8 cellular contexts compared by ENCODE assay signal in genomic region chr2:166516712-166517303, GRCh38. TPM values are rescaled to one million over a fixed set of nuclear protein-coding genes. Genes with fewer than 3 reads are reported as not detected.
DNase-seq lines count a peak whose midpoint lies in the region; ATAC-seq and TF ChIP-seq lines count a peak whose summit lies in the region.

No MANE protein-coding gene starts in this region.

- H3K4me1 ChIP-seq in HEK293 (ENCODE audit: control insufficient read depth, insufficient read depth, low read length) (no peaks in the 10 kb centered on the region), gastroesophageal sphincter (peaks cover 0 to 14% (median 0%) of the 10 kb centered on the region in 3 donors), tibial nerve (peaks cover 0 to 4% (median 0%) of the 10 kb centered on the region in 4 donors), gastrocnemius medialis (no peaks in the 10 kb centered on the region)

- TF ChIP-seq CTCF in CD14-positive monocyte (IDR thresholded peaks at IDR 0.05) (peak; percentile 73), HEK293 (tag by site-specific recombination; IDR thresholded peaks at IDR 0.05) (peak; percentile 42; the same call in 1 of the 2 replicates), RWPE1 (conservative IDR thresholded peaks at IDR 0.05; ENCODE audit: low read depth) (peak; percentile 36), gastroesophageal sphincter (IDR thresholded peaks at IDR 0.05) (peak; percentile 9 to 63 (median 46)), tibial nerve (IDR thresholded peaks at IDR 0.05) (peak; percentile 40 to 67 (median 63)), gastrocnemius medialis (IDR thresholded peaks at IDR 0.05 in 4 of 5, conservative IDR thresholded peaks at IDR 0.05 in 1 of 5) (peak in 2 of 5 experiments; percentile 31 to 47)

- no peak for TF ChIP-seq POLR2A in gastroesophageal sphincter (IDR thresholded peaks at IDR 0.05)
- TF ChIP-seq POLR2A in tibial nerve (IDR thresholded peaks at IDR 0.05): no peak
- TF ChIP-seq POLR2A in gastrocnemius medialis (IDR thresholded peaks at IDR 0.05): no peak

- 4 to 5% methylated on average over 2 of the region's 2 CpGs for WGBS in gastroesophageal sphincter (ENCODE audit: low coverage in 1 of 2), 2 donors
- 1 to 7% methylated on average over 2 of the region's 2 CpGs for WGBS in tibial nerve, 2 donors

- CTCF ChIA-PET in HEK293 (lab: Yijun Ruan, JAX) (interaction anchor here (0.6 to 4.9 kb wide), 22 partner anchors 8 to 1808 kb away, joined by 3 to 16 read pairs (median 3); no protein-coding TSS in a partner anchor), RWPE1 (lab: Yijun Ruan, JAX) (interaction anchor here (0.7 to 1.1 kb wide), 3 partner anchors 24 to 394 kb away, joined by 3 read pairs; no protein-coding TSS in a partner anchor)

- no peaks in the 10 kb centered on the region for H3K4me1 Mint-ChIP-seq in CD14-positive monocyte
- H3K4me1 Mint-ChIP-seq in stimulated activated memory B cell treated with anti-CD40 and anti-IgM and Interleukin-4, amounts not matched to agents 10 μg/mL and 1 μg/mL and 100 μg/mL, for 72 hours: no peaks in the 10 kb centered on the region

- POLR2A ChIA-PET in HEK293 (lab: Yijun Ruan, JAX): no interaction called here
- POLR2A ChIA-PET in RWPE1 (lab: Yijun Ruan, JAX; ENCODE audit: low non-redundant PET): no interaction called here

- in situ Hi-C loops in gastrocnemius medialis (cut with MboI; ENCODE audit: low sequenced_read_pairs in 4 of 4): no loop called here

- H3K27ac Mint-ChIP-seq in CD14-positive monocyte: no peak overlapping the region
- H3K27ac Mint-ChIP-seq in stimulated activated memory B cell treated with anti-CD40 and anti-IgM and Interleukin-4, amounts not matched to agents 10 μg/mL and 1 μg/mL and 100 μg/mL, for 72 hours: no peak overlapping the region

- no peak overlapping the region for H3K27ac ChIP-seq in HEK293 (ENCODE audit: extremely low read depth, low read depth, low read length)
- no peak overlapping the region for H3K27ac ChIP-seq in RWPE1
- H3K27ac ChIP-seq in gastroesophageal sphincter: no peak overlapping the region
- no peak overlapping the region for H3K27ac ChIP-seq in tibial nerve
- H3K27ac ChIP-seq in gastrocnemius medialis: no peak overlapping the region

- no peaks in the 10 kb centered on the region for H3K36me3 Mint-ChIP-seq in CD14-positive monocyte
- no peaks in the 10 kb centered on the region for H3K36me3 Mint-ChIP-seq in stimulated activated memory B cell treated with anti-CD40 and anti-IgM and Interleukin-4, amounts not matched to agents 10 μg/mL and 1 μg/mL and 100 μg/mL, for 72 hours

- intact Hi-C loops in CD14-positive monocyte (cut with micrococcal nuclease): no loop called here
- intact Hi-C loops in gastrocnemius medialis (cut with DNase I; ENCODE audit: low total_unique reads): no loop called here

- H3K4me3 ChIP-seq in HEK293 (ENCODE audit: low read depth, low read length): no peak overlapping the region
- H3K4me3 ChIP-seq in gastroesophageal sphincter: no peak overlapping the region
- H3K4me3 ChIP-seq in tibial nerve: no peak overlapping the region
- H3K4me3 ChIP-seq in gastrocnemius medialis: no peak overlapping the region

- DNase-seq in CD14-positive monocyte (ENCODE audit: low spot score) (no peak), RWPE1 (ENCODE audit: low spot score) (no peak), tibial nerve (ENCODE audit: low spot score in 2 of 2) (peak in 1 of 2 donors; percentile 64), gastrocnemius medialis (no peak)

- ATAC-seq in gastroesophageal sphincter (no peak), HG02759 (IDR thresholded peaks at IDR 0.05; ENCODE audit: unreplicated experiment) (no peak), gastrocnemius medialis (no peak)
- ATAC-seq in stimulated activated memory B cell treated with anti-CD40 and anti-IgM and Interleukin-4, amounts not matched to agents 10 μg/mL and 1 μg/mL and 100 μg/mL, for 72 hours: no peak

- no peaks in the 10 kb centered on the region for H3K9me3 Mint-ChIP-seq in CD14-positive monocyte
- no peaks in the 10 kb centered on the region for H3K9me3 Mint-ChIP-seq in stimulated activated memory B cell treated with anti-CD40 and anti-IgM and Interleukin-4, amounts not matched to agents 10 μg/mL and 1 μg/mL and 100 μg/mL, for 72 hours

- no peak overlapping the region for H3K4me3 Mint-ChIP-seq in CD14-positive monocyte
- no peak overlapping the region for H3K4me3 Mint-ChIP-seq in stimulated activated memory B cell treated with anti-CD40 and anti-IgM and Interleukin-4, amounts not matched to agents 10 μg/mL and 1 μg/mL and 100 μg/mL, for 72 hours

- TF ChIP-seq EP300 in gastroesophageal sphincter (IDR thresholded peaks at IDR 0.05) (no peak), tibial nerve (IDR thresholded peaks at IDR 0.05) (no peak)

- H3K9me3 ChIP-seq in HEK293 (ENCODE audit: control insufficient read depth, insufficient read depth, low read depth, low read length) (no peaks in the 10 kb centered on the region), gastroesophageal sphincter (no peaks in the 10 kb centered on the region), tibial nerve (no peaks in the 10 kb centered on the region), gastrocnemius medialis (no peaks in the 10 kb centered on the region)

- H3K27me3 Mint-ChIP-seq in CD14-positive monocyte (ENCODE audit: low read depth in 3 of 3): peaks cover 2 to 6% (median 3%) of the 10 kb centered on the region in 3 donors
- H3K27me3 Mint-ChIP-seq in stimulated activated memory B cell treated with anti-CD40 and anti-IgM and Interleukin-4, amounts not matched to agents 10 μg/mL and 1 μg/mL and 100 μg/mL, for 72 hours: no peaks in the 10 kb centered on the region

- H3K36me3 ChIP-seq in HEK293 (ENCODE audit: control insufficient read depth in 2 of 2, insufficient read depth in 1 of 2, low read length in 2 of 2): no peaks in the 10 kb centered on the region
- H3K36me3 ChIP-seq in gastroesophageal sphincter: no peaks in the 10 kb centered on the region
- H3K36me3 ChIP-seq in tibial nerve: no peaks in the 10 kb centered on the region
- no peaks in the 10 kb centered on the region for H3K36me3 ChIP-seq in gastrocnemius medialis

- no peaks in the 10 kb centered on the region for H3K27me3 ChIP-seq in gastroesophageal sphincter
- H3K27me3 ChIP-seq in tibial nerve: no peaks in the 10 kb centered on the region
- no peaks in the 10 kb centered on the region for H3K27me3 ChIP-seq in gastrocnemius medialis

TF ChIP-seq in HEK293, 187 proteins besides CTCF, POLR2A, EP300 and RAD21:
- TF ChIP-seq ZNF530 (tag by site-specific recombination; IDR thresholded peaks at IDR 0.05; ENCODE audit: low read depth) (no peak), ZNF654 (tag by site-specific recombination; IDR thresholded peaks at IDR 0.05; ENCODE audit: low read depth) (peak; percentile 50)

RNA-seq across cellular contexts. Expression of gene SCN7A, which starts 22.8 kb away (rescaled TPM):
- polyA plus RNA-seq in CD14-positive monocyte: not detected
- total RNA-seq in gastroesophageal sphincter: 10 to 100 TPM; 67.4 to 92.5 (median 72.4) TPM
- 100 to 1,000 TPM; 128 to 263 (median 149) TPM for total RNA-seq in tibial nerve
- total RNA-seq in gastrocnemius medialis: 10 to 100 TPM in 1 of 4 donors, 1 to 10 TPM in 3; 2.5 to 16.5 (median 5.2) TPM
